27 cellular contexts compared by ENCODE assay signal in genomic region chr3:136022518-136023263, GRCh38. TPM values are rescaled to one million over a fixed set of nuclear protein-coding genes. Genes with fewer than 3 reads are reported as not detected.
DNase-seq lines count a peak whose midpoint lies in the region; ATAC-seq, FAIRE-seq and TF ChIP-seq lines count a peak whose summit lies in the region.
"Had no signal": no experiment of that assay in that cellular context is flagged by ENCODE, and none has a peak within 500 bp of the region (broad histone marks: within the 10 kb centered on the region; RNA-seq: fewer than 3 reads in every experiment).

No MANE protein-coding gene starts in this region.

- H3K36me3 ChIP-seq in bronchial epithelial cell (ENCODE audit: control insufficient read depth, insufficient read depth, low read length) (no peaks in the 10 kb centered on the region), left ventricle myocardium inferior (peaks cover 10% of the 10 kb centered on the region), psoas muscle (ENCODE audit: insufficient read depth in 1 of 2, low read depth in 1 of 2) (peaks cover 0 to 15% of the 10 kb centered on the region in 2 donors)
- H3K36me3 ChIP-seq: adrenal gland, brain microvascular endothelial cell, pancreas had no signal

- intact Hi-C loops in left ventricle myocardium inferior (cut with micrococcal nuclease) = no loop called here
- intact Hi-C loops in psoas muscle (cut with DNase I) = loop anchor here (2.0 to 5.0 kb wide), 2 partner anchors 50 to 58 kb away; partner anchors contain the start of gene PPP2R3A (in 1 of the 2)

- H3K27ac ChIP-seq in left ventricle myocardium inferior (replicated peaks) (peak overlapping the region; percentile 89), psoas muscle (peak overlapping the region; percentile 95)
- H3K27ac ChIP-seq: adrenal gland, brain microvascular endothelial cell, coronary artery, pancreas had no signal

- TF ChIP-seq CTCF in bronchial epithelial cell (IDR thresholded peaks at IDR 0.05; ENCODE audit: insufficient read depth, low read length, severe bottlenecking) = no peak
- no peak for TF ChIP-seq CTCF in left ventricle myocardium inferior (IDR thresholded peaks at IDR 0.05; ENCODE audit: borderline replicate concordance)
- TF ChIP-seq CTCF in psoas muscle (IDR thresholded peaks at IDR 0.05) = no peak

- ATAC-seq in psoas muscle (peak; percentile 72 to 81 (median 78)), HG02763 (IDR thresholded peaks at IDR 0.05; ENCODE audit: unreplicated experiment) (no peak), GM21515 (IDR thresholded peaks at IDR 0.05; ENCODE audit: unreplicated experiment) (no peak), GM18519 (IDR thresholded peaks at IDR 0.05; ENCODE audit: low FRiP score, unreplicated experiment) (no peak)
- ATAC-seq: pancreas, sciatic nerve, SK-N-SH treated with all-trans-retinoic acid at 6 μM for 48 hours had no signal

- no peak for TF ChIP-seq POLR2A in H54 (IDR thresholded peaks at IDR 0.05; ENCODE audit: low read depth, low read length)

- H3K4me3 ChIP-seq in bronchial epithelial cell (ENCODE audit: low read depth, low read length) (no peak overlapping the region), left ventricle myocardium inferior (peak overlapping the region; percentile 65), psoas muscle (peak overlapping the region; percentile 64)
- H3K4me3 ChIP-seq: adrenal gland, coronary artery, pancreas had no signal

- H3K4me1 ChIP-seq in left ventricle myocardium inferior (peaks cover 58% of the 10 kb centered on the region), psoas muscle (peaks cover 44% of the 10 kb centered on the region)
- H3K4me1 ChIP-seq: adrenal gland had no signal

- 33 to 53% (median 36%) methylated on average over 6 of the region's 6 CpGs for WGBS in psoas muscle, 3 donors

- FAIRE-seq in H54 (lab: Jason Lieb, UNC) (peak; percentile 55), bronchial epithelial cell (lab: Jason Lieb, UNC) (no peak)

- H3K27me3 ChIP-seq in bronchial epithelial cell (ENCODE audit: control insufficient read depth, insufficient read depth, low read length) (no peaks in the 10 kb centered on the region), left ventricle myocardium inferior (ENCODE audit: low read depth) (no peaks in the 10 kb centered on the region), psoas muscle (ENCODE audit: insufficient read depth in 3 of 3, low read length in 2 of 3) (no peaks in the 10 kb centered on the region)
- H3K27me3 ChIP-seq: adrenal gland, brain microvascular endothelial cell, pancreas had no signal

- DNase-seq in H54 (ENCODE audit: insufficient read length, low spot score) = no peak
- DNase-seq in bronchial epithelial cell (ENCODE audit: low read depth) = peak; percentile 71
- no peak for DNase-seq in left ventricle myocardium inferior
- DNase-seq in psoas muscle = no peak
- no peak for DNase-seq in activated T-cell treated with anti-CD3 and anti-CD28 coated beads, Interleukin-2, amount 50 U/mL, for 48 hours
- DNase-seq: activated CD4-positive, alpha-beta T cell treated with anti-CD3 and anti-CD28 coated beads for 4 hours; activated naive CD4-positive, alpha-beta T cell treated with Interleukin-2 at 50 U/mL for 16 hours; activated T-cell treated with anti-CD3 and anti-CD28 coated beads, Interleukin-2, amount 50 U/mL, for 24 hours; adrenal gland; brain microvascular endothelial cell; DMS53; GDM1; H7; NCI-H1105; NCI-H2029; NCI-H345; NCI-H774; nephron progenitor cell; pancreas; stimulated activated CD8-positive, alpha-beta memory T cell treated with anti-CD3 and anti-CD28 coated beads, Interleukin-4, amount 100 ng/mL, for 48 hours; T-helper 2 cell had no signal

- H3K9me3 ChIP-seq in left ventricle myocardium inferior (replicated peaks) = no peaks in the 10 kb centered on the region
- no peaks in the 10 kb centered on the region for H3K9me3 ChIP-seq in psoas muscle
- H3K9me3 ChIP-seq: adrenal gland, pancreas had no signal

RNA-seq across cellular contexts. Expression of gene PPP2R3A, which starts 57.2 kb away (rescaled TPM):
- 4.2 and 6.1 TPM in 2 replicates for total RNA-seq in bronchial epithelial cell
- total RNA-seq in left ventricle myocardium inferior = 94.9 TPM
- total RNA-seq in psoas muscle = 100 to 1,000 TPM in 1 of 4 donors, 10 to 100 TPM in 3; 45.5 to 134 (median 52.6) TPM
- polyA plus RNA-seq in psoas muscle = 10 to 100 TPM in 2 of 3 donors, 1 to 10 TPM in 1; 5.4 to 16.8 (median 13.2) TPM

Comparison
In these comparisons a context has a peak if more than half of its experiments do, and no peak if none do; other contexts are left out.
1. ATAC-seq: peak in psoas muscle (4 of 4); none in HG02763 (single experiment), GM21515 (single experiment) and GM18519 (single experiment).